ENCODE assay signal across 1 cellular context in genomic region chr6:19210849-19211590, GRCh38.
TF ChIP-seq lines count a peak whose summit lies in the region.

No MANE protein-coding gene starts in this region.

TF ChIP-seq in SK-N-SH, 30 proteins besides CTCF, POLR2A, EP300 and RAD21 (continued from another document):
- TF ChIP-seq PBX3 (IDR thresholded peaks at IDR 0.05), result no peak
- TF ChIP-seq YY1 (IDR thresholded peaks at IDR 0.05; ENCODE audit: low read depth), result no peak
